In the genomic region with DNA sequence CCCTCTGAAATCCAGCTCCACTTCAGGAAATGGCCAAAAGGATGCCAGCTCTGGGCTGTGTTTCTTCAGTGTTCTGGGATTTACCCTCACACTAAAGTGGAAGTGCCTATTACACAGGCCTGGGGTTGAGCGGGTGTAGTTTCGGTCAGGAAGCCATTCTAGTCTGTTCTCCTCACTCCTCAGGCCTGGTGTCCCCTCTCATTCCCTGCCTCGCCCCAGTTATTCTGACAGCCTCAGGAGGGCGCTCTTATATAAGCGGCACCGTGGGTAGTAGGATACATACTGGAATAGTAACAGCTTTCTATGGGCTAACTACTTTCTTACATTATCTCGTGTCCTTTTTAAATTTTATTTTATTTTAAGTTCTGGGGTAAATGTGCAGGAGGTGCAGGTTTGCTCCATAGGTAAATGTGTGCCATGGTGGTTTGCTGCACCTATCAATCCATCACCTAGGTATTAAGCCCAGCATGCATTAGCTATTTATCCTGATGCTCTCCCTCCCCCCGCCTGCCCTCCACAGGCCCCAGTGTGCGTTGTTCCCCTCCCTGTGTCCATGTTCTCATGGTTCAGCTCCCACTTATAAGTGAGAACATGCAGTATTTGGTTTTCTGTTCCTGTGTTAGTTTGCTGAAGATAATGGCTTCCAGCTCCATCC, we compare ENCODE assay signal across 8 cellular contexts. TPM values are rescaled to one million over a fixed set of nuclear protein-coding genes. Genes with fewer than 3 reads are reported as not detected.
DNase-seq lines count a peak whose midpoint lies in the region; ATAC-seq, FAIRE-seq and TF ChIP-seq lines count a peak whose summit lies in the region.

No MANE protein-coding gene starts in this region.

- in situ Hi-C loops in GM12878 (cut with MboI) = no loop called here

- no peaks in the 10 kb centered on the region for H3K4me1 ChIP-seq in Loucy (ENCODE audit: insufficient read depth, low read length, poor library complexity, severe bottlenecking)
- no peaks in the 10 kb centered on the region; the same call in none of the 2 replicates for H3K4me1 ChIP-seq in GM12878 (ENCODE audit: control insufficient read depth, insufficient read depth, low read length)
- peaks cover 11% of the 10 kb centered on the region for H3K4me1 ChIP-seq in mucosa of descending colon (ENCODE audit: low read depth)
- H3K4me1 ChIP-seq in ovary (ENCODE audit: insufficient read depth) = no peaks in the 10 kb centered on the region

- TF ChIP-seq CTCF in Loucy (conservative IDR thresholded peaks at IDR 0.05; ENCODE audit: low read length) (peak; percentile 56), GM12878 (IDR thresholded peaks at IDR 0.05 in 2 of 3, conservative IDR thresholded peaks at IDR 0.05 in 1 of 3; ENCODE audit: control insufficient read depth in 2 of 3, extremely low read depth in 1 of 3, insufficient read depth in 1 of 3, low read depth in 3 of 3, low read length in 3 of 3) (peak in 2 of 3 experiments; percentile 16 to 24; a peak in 3 of 6 replicates), mucosa of descending colon (IDR thresholded peaks at IDR 0.05) (no peak), ovary (IDR thresholded peaks at IDR 0.05) (no peak)

- H4K20me1 ChIP-seq in Loucy (ENCODE audit: insufficient read depth, low read length, poor library complexity, severe bottlenecking) (no peaks in the 10 kb centered on the region), GM12878 (ENCODE audit: control insufficient read depth, insufficient read depth) (no peaks in the 10 kb centered on the region)

- H3K4me2 ChIP-seq in Loucy (ENCODE audit: low read depth, low read length, poor library complexity, severe bottlenecking) (no peak overlapping the region), GM12878 (ENCODE audit: control insufficient read depth, insufficient read depth) (no peak overlapping the region)

- no peak for TF ChIP-seq EP300 in GM12878 (IDR thresholded peaks at IDR 0.05; ENCODE audit: borderline replicate concordance in 1 of 2, control insufficient read depth in 1 of 2, low read depth in 2 of 2, low read length in 2 of 2)
- no peak for TF ChIP-seq EP300 in ovary (IDR thresholded peaks at IDR 0.05)

- SMC1A ChIA-PET in GM12878 (lab: Charles Lee; ENCODE audit: uncharacterized antibody, unreplicated experiment) = interaction anchor here (0.9 to 3.7 kb wide), 4 partner anchors 26 to 82 kb away, joined by 3 to 13 read pairs (median 4); a partner anchor contains a TSS

- TF ChIP-seq RAD21 in GM12878 (IDR thresholded peaks at IDR 0.05; ENCODE audit: insufficient read depth, low read depth, low read length) = peak; percentile 36; the same call in 1 of the 2 replicates

- H3K9ac ChIP-seq in Loucy (ENCODE audit: low read depth, low read length, poor library complexity, severe bottlenecking) (no peak overlapping the region), GM12878 (ENCODE audit: control insufficient read depth, insufficient read depth, low read length) (no peak overlapping the region)

- H3K79me2 ChIP-seq in Loucy (ENCODE audit: insufficient read depth, low read length) (no peaks in the 10 kb centered on the region), GM12878 (ENCODE audit: control insufficient read depth, insufficient read depth, low read length) (no peaks in the 10 kb centered on the region)

- H3F3A ChIP-seq in Loucy (ENCODE audit: low read depth) = no peaks in the 10 kb centered on the region

- CTCF ChIA-PET in GM12878 (lab: Yijun Ruan, JAX) = interaction anchor here (0.6 to 4.0 kb wide), 10 partner anchors 11 to 852 kb away, joined by 3 to 31 read pairs (median 4); a partner anchor contains a TSS

- intact Hi-C loops in GM12878 (cut with micrococcal nuclease; ENCODE audit: unreplicated experiment) (loop anchor here (5.0 kb wide), 1 partner anchor 72 kb away; no protein-coding TSS in a partner anchor), mucosa of descending colon (cut with DNase I, micrococcal nuclease) (no loop called here), ovary (cut with DNase I) (no loop called here)

- no peaks in the 10 kb centered on the region for H3K27me3 ChIP-seq in Loucy (ENCODE audit: insufficient read depth, low read length, poor library complexity, severe bottlenecking)
- H3K27me3 ChIP-seq in GM12878 (replicated peaks in 1 of 2; ENCODE audit: control insufficient read depth in 2 of 2, insufficient read depth in 2 of 2, low read length in 1 of 2) = no peaks in the 10 kb centered on the region
- no peaks in the 10 kb centered on the region for H3K27me3 ChIP-seq in ovary

- H3K36me3 ChIP-seq in Loucy (ENCODE audit: insufficient read depth, low read length) (no peaks in the 10 kb centered on the region), GM12878 (ENCODE audit: control insufficient read depth in 2 of 2, insufficient read depth in 2 of 2, low read length in 1 of 2) (no peaks in the 10 kb centered on the region), mucosa of descending colon (ENCODE audit: low read depth) (no peaks in the 10 kb centered on the region), ovary (no peaks in the 10 kb centered on the region)

- POLR2A ChIA-PET in GM12878 (lab: Charles Lee) = interaction anchor here (0.6 kb wide), 1 partner anchor 149 kb away, joined by 3 read pairs; no protein-coding TSS in a partner anchor

- no peak overlapping the region for H3K27ac ChIP-seq in GM12878 (ENCODE audit: control insufficient read depth, insufficient read depth)
- no peak overlapping the region for H3K27ac ChIP-seq in ovary

- H3K9me3 ChIP-seq in Loucy (ENCODE audit: insufficient read depth, low read depth, low read length) (no peaks in the 10 kb centered on the region), GM12878 (replicated peaks; ENCODE audit: control insufficient read depth, insufficient read depth, low read length) (no peaks in the 10 kb centered on the region), mucosa of descending colon (no peaks in the 10 kb centered on the region), ovary (no peaks in the 10 kb centered on the region)

- FAIRE-seq in GM12878 (lab: Jason Lieb, UNC) = no peak

- H2AFZ ChIP-seq in Loucy (ENCODE audit: low read length) = no peak overlapping the region
- H2AFZ ChIP-seq in GM12878 (ENCODE audit: control insufficient read depth, low read depth, low read length) = no peak overlapping the region

- 59% methylated on average over 9 of the region's 9 CpGs for WGBS in GM12878 (ENCODE audit: insufficient coverage, insufficient replicate concordance, low lambda C conversion rate, missing lambda C conversion rate)
- 39 to 54% (median 43%) methylated on average over 9 of the region's 9 CpGs for WGBS in ovary, 3 donors

- DNase-seq in EL (peak; percentile 63), GM12878 (ENCODE audit: low read depth, low spot score) (no peak), mucosa of descending colon (peak in 1 of 3 donors; percentile 19), ovary (no peak)
- no peak for DNase-seq in activated CD4-positive, alpha-beta T cell treated with anti-CD3 and anti-CD28 coated beads, Interleukin-2, amount 50 U/mL, for 4 hours

- RAD21 ChIA-PET in GM12878 (lab: Charles Lee; ENCODE audit: unreplicated experiment) = interaction anchor here (1.0 to 2.0 kb wide), 3 partner anchors 31 to 71 kb away, joined by 3 to 6 read pairs (median 6); a partner anchor contains a TSS

- H3K9me2 ChIP-seq in Loucy (replicated peaks; ENCODE audit: low read depth, low read length) = no peaks in the 10 kb centered on the region

- BruUV-seq in GM12878 (replicated peaks; lab: Mats Ljungman, UMichigan) = no TSS peak

- TF ChIP-seq POLR2A in GM12878 (IDR thresholded peaks at IDR 0.05; ENCODE audit: low read depth, low read length) (no peak), ovary (IDR thresholded peaks at IDR 0.05) (no peak)

- H3K4me3 ChIP-seq in Loucy (ENCODE audit: low read length, poor library complexity, severe bottlenecking) (no peak overlapping the region), GM12878 (no peak overlapping the region), mucosa of descending colon (no peak overlapping the region), ovary (no peak overlapping the region)

- ATAC-seq in GM12878 (no peak), mucosa of descending colon (peak; percentile 45), HG03159 (IDR thresholded peaks at IDR 0.05; ENCODE audit: unreplicated experiment) (no peak), HG03571 (IDR thresholded peaks at IDR 0.05; ENCODE audit: unreplicated experiment) (no peak)

RNA-seq across cellular contexts. Expression of a gene that starts 12.2 kb away (rescaled TPM):
- not detected in 2 replicates for total RNA-seq in GM12878 (2013; cell fraction: nucleolus; rRNA removed)
- total RNA-seq in GM12878 (2014; rRNA removed) (not detected in 2 replicates), GM12878 (2014; rRNA removed; fragmentation: Illumina TruSeq; extraction: Trizol) (not detected in 2 replicates), GM12878 (2021) (not detected in 2 replicates), mucosa of descending colon (1 to 10 TPM in 2 of 3 donors, under 1 TPM in 1; 0.69 to 6.3 (median 1.3) TPM), ovary (under 1 TPM in 1 of 7 donors, not detected in 6; 0.38 TPM)
- polyA plus RNA-seq in GM12878 (2011; ENCODE audit: low read depth) = not detected
- polyA plus RNA-seq in GM12878 (2011; rRNA removed) (0.04 TPM in 1 of 2 replicates, not detected in the other), GM12878 (2014; fragmentation: Illumina TruSeq; extraction: Trizol) (not detected in 2 replicates), GM12878 (2014; fragmentation: Nextera tagmentation; extraction: Ambion mirVana) (not detected), GM12878 (2014; rRNA removed) (not detected in 2 replicates), GM12878 (2016; fragmentation: Nextera tagmentation; extraction: Ambion mirVana) (not detected), ovary (1 to 10 TPM in 1 of 2 donors, under 1 TPM in 1; 0.04 to 2.1 TPM)
- polyA plus RNA-seq in GM12878 (2011; cell fraction: cytosol; rRNA removed) = 0.16 TPM in 1 of 2 replicates, not detected in the other
- polyA plus RNA-seq in GM12878 (2011; cell fraction: nucleus; rRNA removed) = not detected in 2 replicates
- polyA plus RNA-seq in GM12878 (2012) = 0.06 TPM in 1 of 2 replicates, not detected in the other
- polyA minus RNA-seq in GM12878 (2011; rRNA and poly(A)+ RNA removed) = not detected in 2 replicates
- polyA minus RNA-seq in GM12878 (2011; cell fraction: cytosol; rRNA and poly(A)+ RNA removed) = not detected in 2 replicates
- not detected in 2 replicates for polyA minus RNA-seq in GM12878 (2011; cell fraction: nucleus; rRNA and poly(A)+ RNA removed)

RNA-seq across cellular contexts. Expression of a gene that starts 43.1 kb away (rescaled TPM):
- total RNA-seq in GM12878 (2013; cell fraction: nucleolus; rRNA removed) = 120 and 179 TPM in 2 replicates
- total RNA-seq in GM12878 (2014; rRNA removed) = 8.5 and 8.9 TPM in 2 replicates
- 9.8 and 11.0 TPM in 2 replicates for total RNA-seq in GM12878 (2014; rRNA removed; fragmentation: Illumina TruSeq; extraction: Trizol)
- 7.3 and 9.7 TPM in 2 replicates for total RNA-seq in GM12878 (2021)
- polyA plus RNA-seq in GM12878 (2011; ENCODE audit: low read depth) = 3.8 TPM
- 18.1 and 33.3 TPM in 2 replicates for polyA plus RNA-seq in GM12878 (2011; rRNA removed)
- polyA plus RNA-seq in GM12878 (2011; cell fraction: cytosol; rRNA removed) = 2.0 and 10.9 TPM in 2 replicates
- polyA plus RNA-seq in GM12878 (2011; cell fraction: nucleus; rRNA removed) = 20.2 and 26.3 TPM in 2 replicates
- polyA plus RNA-seq in GM12878 (2012) = 11.8 and 15.9 TPM in 2 replicates
- polyA plus RNA-seq in GM12878 (2014; fragmentation: Illumina TruSeq; extraction: Trizol) = 13.3 and 20.6 TPM in 2 replicates
- 10 to 100 TPM in 1 of 2 experiments, 1 to 10 TPM in 1; 5.3 to 10.8 TPM for polyA plus RNA-seq in GM12878 (2014; fragmentation: Nextera tagmentation; extraction: Ambion mirVana)
- polyA plus RNA-seq in GM12878 (2014; rRNA removed) = 6.6 and 10.0 TPM in 2 replicates
- polyA plus RNA-seq in GM12878 (2016; fragmentation: Nextera tagmentation; extraction: Ambion mirVana) = 10 to 100 TPM in 1 of 2 experiments, 1 to 10 TPM in 1; 9.8 to 11.0 TPM
- 8.3 and 8.4 TPM in 2 replicates for polyA minus RNA-seq in GM12878 (2011; rRNA and poly(A)+ RNA removed)
- 2.8 and 3.1 TPM in 2 replicates for polyA minus RNA-seq in GM12878 (2011; cell fraction: cytosol; rRNA and poly(A)+ RNA removed)
- 21.9 and 34.9 TPM in 2 replicates for polyA minus RNA-seq in GM12878 (2011; cell fraction: nucleus; rRNA and poly(A)+ RNA removed)
- 10 to 100 TPM; 11.4 to 16.8 (median 15.3) TPM for total RNA-seq in mucosa of descending colon
- 10 to 100 TPM; 12.2 to 25.7 (median 23.0) TPM for total RNA-seq in ovary
- polyA plus RNA-seq in ovary = 10 to 100 TPM; 12.7 to 25.8 TPM

Comparison
In these comparisons a context has a peak if more than half of its experiments do, and no peak if none do; other contexts are left out.
1. CTCF ChIP-seq: peak in Loucy (single experiment) and GM12878 (2 of 3); none in mucosa of descending colon (single experiment) and ovary (0 of 3).